In the genomic region with DNA sequence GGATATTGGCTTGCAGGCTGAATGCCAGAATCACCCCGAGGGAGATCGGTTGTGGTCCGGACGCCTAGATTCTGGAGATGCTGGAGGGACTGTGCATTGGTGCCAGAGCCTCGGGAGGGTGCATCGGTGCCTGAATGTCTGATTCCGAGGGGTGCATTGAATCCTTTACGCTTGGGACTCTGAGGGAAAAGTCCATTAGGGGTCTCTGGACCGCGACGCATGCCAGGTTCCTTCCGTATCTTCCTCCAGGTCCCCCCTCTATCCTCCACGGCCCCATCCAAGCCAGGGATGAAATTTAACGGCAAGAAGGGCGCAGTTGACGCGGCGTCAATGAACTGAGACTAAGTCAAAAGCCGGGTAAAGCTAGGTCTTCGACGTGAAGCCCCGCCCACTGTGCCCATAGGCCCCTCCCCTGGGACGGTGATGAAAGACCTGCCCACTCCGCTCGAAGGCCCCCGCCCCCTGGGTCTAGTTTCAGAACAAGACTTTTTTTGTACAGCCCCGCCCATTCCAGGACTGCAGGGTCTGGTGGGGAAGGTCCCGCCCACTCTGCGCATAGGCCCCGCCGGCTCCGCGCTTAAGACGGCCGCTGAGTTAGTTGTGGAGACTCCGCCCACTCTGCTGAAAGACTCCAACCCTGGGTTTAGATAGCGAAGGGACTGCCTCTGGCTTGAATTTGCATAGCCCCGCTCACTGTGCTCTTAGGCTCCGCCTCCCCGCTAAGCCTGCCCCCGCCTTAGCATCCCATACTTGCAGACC, we compare ENCODE assay signal across 8 cellular contexts. TPM values are rescaled to one million over a fixed set of nuclear protein-coding genes. Genes with fewer than 3 reads are reported as not detected.
DNase-seq lines count a peak whose midpoint lies in the region; ATAC-seq and TF ChIP-seq lines count a peak whose summit lies in the region.

No MANE protein-coding gene starts in this region.

- no peaks in the 10 kb centered on the region for H4K20me1 ChIP-seq in Karpas-422 (ENCODE audit: insufficient read depth, low read depth, low read length)

- no peaks in the 10 kb centered on the region for H3K27me3 Mint-ChIP-seq in activated T-helper 2 cell treated with anti-CD3 and anti-CD28 coated beads, Interferon-gamma antibody, Interleukin-2, Interleukin-4, amounts not matched to agents 10 μg/mL and 5 μg/mL and 100 μg/mL, durations not matched to agents 14 hours and 24 hours and 36 hours (ENCODE audit: low read depth)
- H3K27me3 Mint-ChIP-seq in naive thymus-derived CD4-positive, alpha-beta T cell = no peaks in the 10 kb centered on the region

- peak overlapping the region; percentile 87 for H3K4me3 Mint-ChIP-seq in activated T-helper 2 cell treated with anti-CD3 and anti-CD28 coated beads, Interferon-gamma antibody, Interleukin-2, Interleukin-4, amounts not matched to agents 10 μg/mL and 5 μg/mL and 100 μg/mL, durations not matched to agents 14 hours and 24 hours and 36 hours (ENCODE audit: low read depth)
- H3K4me3 Mint-ChIP-seq in naive thymus-derived CD4-positive, alpha-beta T cell = peak overlapping the region; percentile 88 to 98 (median 95)
- H3K4me3 Mint-ChIP-seq in stimulated activated effector memory CD8-positive, alpha-beta T cell treated with anti-CD3 and anti-CD28 coated beads, Interleukin-12 subunit alpha, Interleukin-12 subunit beta, amount 100 ng/mL, for 72 hours = peak overlapping the region; percentile 90

- no peaks in the 10 kb centered on the region for H3K9me2 ChIP-seq in Karpas-422 (replicated peaks; ENCODE audit: insufficient read depth, low read length)

- no peaks in the 10 kb centered on the region for H3K79me2 ChIP-seq in Karpas-422 (ENCODE audit: low read length)

- H3K27ac Mint-ChIP-seq in activated T-helper 2 cell treated with anti-CD3 and anti-CD28 coated beads, Interferon-gamma antibody, Interleukin-2, Interleukin-4, amounts not matched to agents 10 μg/mL and 5 μg/mL and 100 μg/mL, durations not matched to agents 14 hours and 24 hours and 36 hours = peak overlapping the region; percentile 90
- peak overlapping the region; percentile 90 to 98 (median 95) for H3K27ac Mint-ChIP-seq in naive thymus-derived CD4-positive, alpha-beta T cell
- peak overlapping the region; percentile 90 for H3K27ac Mint-ChIP-seq in stimulated activated effector memory CD8-positive, alpha-beta T cell treated with anti-CD3 and anti-CD28 coated beads, Interleukin-12 subunit alpha, Interleukin-12 subunit beta, amount 100 ng/mL, for 72 hours

- H3K9ac ChIP-seq in Karpas-422 (ENCODE audit: low read length) = peak overlapping the region; percentile 56

- intact Hi-C loops in activated T-helper 2 cell treated with anti-CD3 and anti-CD28 coated beads, Interferon-gamma antibody, Interleukin-2, Interleukin-4, amounts not matched to agents 10 μg/mL and 5 μg/mL and 100 μg/mL, durations not matched to agents 14 hours and 24 hours and 36 hours (cut with micrococcal nuclease) = loop anchor here (2.0 kb wide), 2 partner anchors 63 to 71 kb away; a partner anchor contains a TSS
- intact Hi-C loops in naive thymus-derived CD4-positive, alpha-beta T cell (cut with micrococcal nuclease) = loop anchor here (1.0 to 2.0 kb wide), 9 partner anchors 8 to 135 kb away; a partner anchor contains a TSS

- no peaks in the 10 kb centered on the region for H3K9me3 Mint-ChIP-seq in activated T-helper 2 cell treated with anti-CD3 and anti-CD28 coated beads, Interferon-gamma antibody, Interleukin-2, Interleukin-4, amounts not matched to agents 10 μg/mL and 5 μg/mL and 100 μg/mL, durations not matched to agents 14 hours and 24 hours and 36 hours
- peaks cover 0 to 5% (median 2%) of the 10 kb centered on the region in 11 donors for H3K9me3 Mint-ChIP-seq in naive thymus-derived CD4-positive, alpha-beta T cell
- H3K9me3 Mint-ChIP-seq in stimulated activated effector memory CD8-positive, alpha-beta T cell treated with anti-CD3 and anti-CD28 coated beads, Interleukin-12 subunit alpha, Interleukin-12 subunit beta, amount 100 ng/mL, for 72 hours = no peaks in the 10 kb centered on the region

- peaks cover 16% of the 10 kb centered on the region for H3K36me3 Mint-ChIP-seq in activated T-helper 2 cell treated with anti-CD3 and anti-CD28 coated beads, Interferon-gamma antibody, Interleukin-2, Interleukin-4, amounts not matched to agents 10 μg/mL and 5 μg/mL and 100 μg/mL, durations not matched to agents 14 hours and 24 hours and 36 hours (ENCODE audit: low read depth)
- peaks cover 6 to 12% (median 10%) of the 10 kb centered on the region in 5 donors for H3K36me3 Mint-ChIP-seq in naive thymus-derived CD4-positive, alpha-beta T cell
- peaks cover 42% of the 10 kb centered on the region for H3K36me3 Mint-ChIP-seq in stimulated activated effector memory CD8-positive, alpha-beta T cell treated with anti-CD3 and anti-CD28 coated beads, Interleukin-12 subunit alpha, Interleukin-12 subunit beta, amount 100 ng/mL, for 72 hours

- peaks cover 2% of the 10 kb centered on the region; the same call in 1 of the 2 replicates for H3K36me3 ChIP-seq in Karpas-422 (ENCODE audit: insufficient read depth, low read length)
- H3K36me3 ChIP-seq in naive thymus-derived CD4-positive, alpha-beta T cell (ENCODE audit: control insufficient read depth in 2 of 3, insufficient read depth in 3 of 3, low read length in 3 of 3) = peaks cover 0 to 9% (median 0%) of the 10 kb centered on the region in 3 experiments

- ATAC-seq in GM21737 (IDR thresholded peaks at IDR 0.05; ENCODE audit: unreplicated experiment) = peak; percentile 55
- ATAC-seq in naive thymus-derived CD4-positive, alpha-beta T cell = peak; percentile 89
- peak; percentile 80 for ATAC-seq in stimulated activated effector memory CD8-positive, alpha-beta T cell treated with anti-CD3 and anti-CD28 coated beads, Interleukin-12 subunit alpha, Interleukin-12 subunit beta, amount 100 ng/mL, for 72 hours

- peaks cover 20% of the 10 kb centered on the region for H3K4me1 ChIP-seq in Karpas-422 (ENCODE audit: low read length)
- peaks cover 12 to 14% of the 10 kb centered on the region in 2 donors for H3K4me1 ChIP-seq in naive thymus-derived CD4-positive, alpha-beta T cell (ENCODE audit: control insufficient read depth in 2 of 2, insufficient read depth in 2 of 2, low read length in 2 of 2)

- no peak for TF ChIP-seq CTCF in fibroblast of mammary gland (conservative IDR thresholded peaks at IDR 0.05; ENCODE audit: control insufficient read depth, insufficient read depth, low read depth, low read length)

- peak overlapping the region; percentile 54 for H3K4me3 ChIP-seq in Karpas-422 (ENCODE audit: low read length)
- peak overlapping the region; percentile 66 for H3K4me3 ChIP-seq in fibroblast of mammary gland (ENCODE audit: control insufficient read depth, low read depth, low read length)
- peak overlapping the region; percentile 98 for H3K4me3 ChIP-seq in naive thymus-derived CD4-positive, alpha-beta T cell (ENCODE audit: low read length)

- peak; percentile 89 for DNase-seq in DMS114 treated with DMSO at 0.1 percent for 48 hours (lab: John Stamatoyannopoulos, UW; ENCODE audit: unreplicated experiment)
- DNase-seq in Karpas-422 = peak; percentile 100
- peak; percentile 99 for DNase-seq in RPMI7951 (ENCODE audit: low read depth)
- peak; percentile 93 for DNase-seq in activated T-helper 2 cell treated with anti-CD3 and anti-CD28 coated beads, Interferon-gamma antibody, Interleukin-2, Interleukin-4, amounts not matched to agents 10 μg/mL and 5 μg/mL and 100 μg/mL, durations not matched to agents 14 hours and 24 hours and 36 hours (ENCODE audit: low spot score)
- DNase-seq in fibroblast of mammary gland (ENCODE audit: low read depth) = peak; percentile 99
- peak; percentile 82 to 98 (median 90) for DNase-seq in naive thymus-derived CD4-positive, alpha-beta T cell
- peak; percentile 86 to 98 for DNase-seq in stimulated activated effector memory CD8-positive, alpha-beta T cell treated with anti-CD3 and anti-CD28 coated beads, Interleukin-12 subunit alpha, Interleukin-12 subunit beta, amount 100 ng/mL, for 72 hours (ENCODE audit: low spot score in 2 of 2)

- POLR2A ChIA-PET in naive thymus-derived CD4-positive, alpha-beta T cell (lab: Charles Lee) = interaction anchor here (0.7 to 5.0 kb wide), 18 partner anchors 9 to 115 kb away, joined by 3 to 30 read pairs (median 6); a partner anchor contains a TSS

- no peaks in the 10 kb centered on the region for H3K27me3 ChIP-seq in Karpas-422 (ENCODE audit: low read length)
- H3K27me3 ChIP-seq in naive thymus-derived CD4-positive, alpha-beta T cell (ENCODE audit: control insufficient read depth in 2 of 2, insufficient read depth in 2 of 2, low read length in 2 of 2) = no peaks in the 10 kb centered on the region

- peak overlapping the region; percentile 69 for H3K27ac ChIP-seq in Karpas-422 (ENCODE audit: low read length)
- peak overlapping the region; percentile 68 for H3K27ac ChIP-seq in naive thymus-derived CD4-positive, alpha-beta T cell (ENCODE audit: low read depth, low read length)

- H2AFZ ChIP-seq in Karpas-422 (ENCODE audit: low read length) = peak overlapping the region; percentile 60; the same call in 1 of the 2 replicates

- CTCF ChIA-PET in naive thymus-derived CD4-positive, alpha-beta T cell (lab: Charles Lee) = interaction anchor here (0.7 to 2.0 kb wide), 5 partner anchors 9 to 98 kb away, joined by 3 to 12 read pairs (median 3); no protein-coding TSS in a partner anchor

- H3K4me1 Mint-ChIP-seq in activated T-helper 2 cell treated with anti-CD3 and anti-CD28 coated beads, Interferon-gamma antibody, Interleukin-2, Interleukin-4, amounts not matched to agents 10 μg/mL and 5 μg/mL and 100 μg/mL, durations not matched to agents 14 hours and 24 hours and 36 hours (ENCODE audit: low read depth) = peaks cover 8% of the 10 kb centered on the region
- H3K4me1 Mint-ChIP-seq in naive thymus-derived CD4-positive, alpha-beta T cell = peaks cover 5 to 27% (median 17%) of the 10 kb centered on the region in 7 donors
- H3K4me1 Mint-ChIP-seq in stimulated activated effector memory CD8-positive, alpha-beta T cell treated with anti-CD3 and anti-CD28 coated beads, Interleukin-12 subunit alpha, Interleukin-12 subunit beta, amount 100 ng/mL, for 72 hours = peaks cover 27% of the 10 kb centered on the region

- H3K9me3 ChIP-seq in Karpas-422 (ENCODE audit: low read length) = no peaks in the 10 kb centered on the region
- peaks cover 0 to 3% (median 0%) of the 10 kb centered on the region in 3 experiments for H3K9me3 ChIP-seq in naive thymus-derived CD4-positive, alpha-beta T cell (ENCODE audit: control insufficient read depth in 2 of 3, low read length in 3 of 3)

- H3K4me2 ChIP-seq in Karpas-422 (ENCODE audit: low read depth, low read length, poor library complexity, severe bottlenecking) = peak overlapping the region; percentile 73

RNA-seq across cellular contexts. Expression of a gene that starts 0.7 kb away (rescaled TPM):
- 0.34 TPM in 1 of 2 replicates, not detected in the other for total RNA-seq in Karpas-422 (2014; rRNA removed; shearing (Covaris generic); ENCODE audit: low replicate concordance)
- 0.20 TPM in 1 of 2 replicates, not detected in the other for total RNA-seq in RPMI7951 (2014; rRNA removed; shearing (Covaris generic))
- total RNA-seq in activated T-helper 2 cell treated with anti-CD3 and anti-CD28 coated beads, Interferon-gamma antibody, Interleukin-2, Interleukin-4, amounts not matched to agents 10 μg/mL and 5 μg/mL and 100 μg/mL, durations not matched to agents 14 hours and 24 hours and 36 hours = 1.7 and 2.1 TPM in 2 replicates
- 10 to 100 TPM in 2 of 5 experiments, 1 to 10 TPM in 3; 4.5 to 10.7 (median 5.6) TPM for total RNA-seq in naive thymus-derived CD4-positive, alpha-beta T cell
- 1 to 10 TPM; 2.7 to 3.5 TPM for polyA plus RNA-seq in naive thymus-derived CD4-positive, alpha-beta T cell

RNA-seq across cellular contexts. Expression of a gene that starts 6.7 kb away (rescaled TPM):
- 6.7 and 13.6 TPM in 2 replicates for total RNA-seq in Karpas-422 (2014; rRNA removed; shearing (Covaris generic); ENCODE audit: low replicate concordance)
- 232 and 297 TPM in 2 replicates for total RNA-seq in RPMI7951 (2014; rRNA removed; shearing (Covaris generic))
- total RNA-seq in activated T-helper 2 cell treated with anti-CD3 and anti-CD28 coated beads, Interferon-gamma antibody, Interleukin-2, Interleukin-4, amounts not matched to agents 10 μg/mL and 5 μg/mL and 100 μg/mL, durations not matched to agents 14 hours and 24 hours and 36 hours = 64.6 and 65.5 TPM in 2 replicates
- total RNA-seq in naive thymus-derived CD4-positive, alpha-beta T cell = 10 to 100 TPM; 20.3 to 58.6 (median 23.9) TPM
- 10 to 100 TPM; 58.0 to 59.3 TPM for polyA plus RNA-seq in naive thymus-derived CD4-positive, alpha-beta T cell

RNA-seq across cellular contexts. Expression of a gene that starts 29.2 kb away (rescaled TPM):
- total RNA-seq in Karpas-422 (2014; rRNA removed; shearing (Covaris generic); ENCODE audit: low replicate concordance) = 5.6 and 9.9 TPM in 2 replicates
- 12.1 and 12.8 TPM in 2 replicates for total RNA-seq in RPMI7951 (2014; rRNA removed; shearing (Covaris generic))
- 23.0 and 25.3 TPM in 2 replicates for total RNA-seq in activated T-helper 2 cell treated with anti-CD3 and anti-CD28 coated beads, Interferon-gamma antibody, Interleukin-2, Interleukin-4, amounts not matched to agents 10 μg/mL and 5 μg/mL and 100 μg/mL, durations not matched to agents 14 hours and 24 hours and 36 hours
- total RNA-seq in naive thymus-derived CD4-positive, alpha-beta T cell = 10 to 100 TPM; 24.5 to 98.8 (median 43.3) TPM
- 1 to 10 TPM; 4.5 to 6.5 TPM for polyA plus RNA-seq in naive thymus-derived CD4-positive, alpha-beta T cell

RNA-seq across cellular contexts. Expression of a gene that starts 41.6 kb away (rescaled TPM):
- 40.6 and 70.1 TPM in 2 replicates for total RNA-seq in Karpas-422 (2014; rRNA removed; shearing (Covaris generic); ENCODE audit: low replicate concordance)
- 36.7 and 42.7 TPM in 2 replicates for total RNA-seq in RPMI7951 (2014; rRNA removed; shearing (Covaris generic))
- 27.3 and 27.5 TPM in 2 replicates for total RNA-seq in activated T-helper 2 cell treated with anti-CD3 and anti-CD28 coated beads, Interferon-gamma antibody, Interleukin-2, Interleukin-4, amounts not matched to agents 10 μg/mL and 5 μg/mL and 100 μg/mL, durations not matched to agents 14 hours and 24 hours and 36 hours
- total RNA-seq in naive thymus-derived CD4-positive, alpha-beta T cell = 10 to 100 TPM; 32.0 to 36.1 (median 35.4) TPM
- 10 to 100 TPM; 27.2 to 34.8 TPM for polyA plus RNA-seq in naive thymus-derived CD4-positive, alpha-beta T cell

RNA-seq across cellular contexts. Expression of a gene that starts 41.9 kb away (rescaled TPM):
- total RNA-seq in Karpas-422 (2014; rRNA removed; shearing (Covaris generic); ENCODE audit: low replicate concordance) = 3.6 TPM in 1 of 2 replicates, not detected in the other
- 2.8 and 3.8 TPM in 2 replicates for total RNA-seq in RPMI7951 (2014; rRNA removed; shearing (Covaris generic))
- total RNA-seq in activated T-helper 2 cell treated with anti-CD3 and anti-CD28 coated beads, Interferon-gamma antibody, Interleukin-2, Interleukin-4, amounts not matched to agents 10 μg/mL and 5 μg/mL and 100 μg/mL, durations not matched to agents 14 hours and 24 hours and 36 hours = 9.0 and 9.1 TPM in 2 replicates
- total RNA-seq in naive thymus-derived CD4-positive, alpha-beta T cell = 1 to 10 TPM in 2 of 5 experiments, under 1 TPM in 3; 0.27 to 5.8 (median 0.59) TPM
- polyA plus RNA-seq in naive thymus-derived CD4-positive, alpha-beta T cell = under 1 TPM in 1 of 2 donors, not detected in 1; 0.49 TPM

Comparison
In these comparisons a context has a peak if more than half of its experiments do, and no peak if none do; other contexts are left out.
1. Peak in every context shown above with its lines: DNase-seq, ATAC-seq, H3K4me3 ChIP-seq and H3K27ac ChIP-seq.